8 cellular contexts compared by ENCODE assay signal in genomic region chr1:242754926-242755325, GRCh38.
"Had no signal": no experiment of that assay in that cellular context is flagged by ENCODE, and none has a peak within 500 bp of the region (broad histone marks: within the 10 kb centered on the region; RNA-seq: fewer than 3 reads in every experiment).

No MANE protein-coding gene starts in this region.

- H3K27ac Mint-ChIP-seq: IgD-negative memory B cell had no signal

- H3K4me3 ChIP-seq: K562 had no signal

- DNase-seq: IMR-90, KBM-7, KG1 had no signal

- H3K27me3 Mint-ChIP-seq: IgD-negative memory B cell had no signal

- FAIRE-seq: HepG2, HTR-8/SVneo, K562 had no signal

- ATAC-seq: HepG2, K562 had no signal

- H3K4me3 Mint-ChIP-seq: IgD-negative memory B cell had no signal

- H3K27ac ChIP-seq: HL-60 had no signal
